Comparison of ENCODE assay signal across 1 cellular context in genomic region chr13:40665061-40665753, GRCh38.
TF ChIP-seq lines count a peak whose summit lies in the region.

No MANE protein-coding gene starts in this region.

TF ChIP-seq in HEK293, 187 proteins besides CTCF, POLR2A, EP300 and RAD21 (continued from another document):
- TF ChIP-seq ZNF488 (tag by site-specific recombination; IDR thresholded peaks at IDR 0.05) (no peak), SETDB1 (IDR thresholded peaks at IDR 0.05; ENCODE audit: insufficient read length, low read length) (no peak), ZNF776 (tag by site-specific recombination; IDR thresholded peaks at IDR 0.05; ENCODE audit: borderline replicate concordance) (no peak), ZNF558 (tag by site-specific recombination; IDR thresholded peaks at IDR 0.05) (no peak), ZNF324 (tag by site-specific recombination; IDR thresholded peaks at IDR 0.05) (no peak), ZNF473 (tag by site-specific recombination; IDR thresholded peaks at IDR 0.05) (no peak), KLF8 (tag by site-specific recombination; IDR thresholded peaks at IDR 0.05) (peak; percentile 27; the same call in 1 of the 2 replicates), ZNF626 (tag by site-specific recombination; IDR thresholded peaks at IDR 0.05) (no peak), ZNF645 (tag by site-specific recombination; IDR thresholded peaks at IDR 0.05) (no peak), ZNF350 (tag by site-specific recombination; IDR thresholded peaks at IDR 0.05) (no peak), ZNF184 (tag by site-specific recombination; IDR thresholded peaks at IDR 0.05) (no peak), ZFP37 (tag by site-specific recombination; IDR thresholded peaks at IDR 0.05) (peak; percentile 76; the same call in 1 of the 2 replicates), ZNF248 (tag by site-specific recombination; IDR thresholded peaks at IDR 0.05) (no peak), ELK4 (IDR thresholded peaks at IDR 0.05; ENCODE audit: borderline replicate concordance, low read depth, low read length) (no peak; the same call in 1 of the 2 replicates), ZNF311 (tag by site-specific recombination; IDR thresholded peaks at IDR 0.05; ENCODE audit: borderline replicate concordance) (no peak), ZNF133 (tag by site-specific recombination; IDR thresholded peaks at IDR 0.05) (no peak), ZSCAN5A (tag by site-specific recombination; IDR thresholded peaks at IDR 0.05) (no peak), ZNF792 (tag by site-specific recombination; IDR thresholded peaks at IDR 0.05) (no peak), ZFP69B (tag by site-specific recombination; IDR thresholded peaks at IDR 0.05) (no peak), ZNF155 (tag by site-specific recombination; IDR thresholded peaks at IDR 0.05) (no peak), ZNF433 (tag by site-specific recombination; IDR thresholded peaks at IDR 0.05; ENCODE audit: low read depth) (no peak), ZSCAN30 (tag by site-specific recombination; IDR thresholded peaks at IDR 0.05) (peak; percentile 61), ZNF521 (tag by site-specific recombination; IDR thresholded peaks at IDR 0.05) (no peak), SP7 (tag by site-specific recombination; IDR thresholded peaks at IDR 0.05) (0 out of 2 replicates have a peak, but pooled peaks have one; percentile 38), ZNF112 (tag by site-specific recombination; IDR thresholded peaks at IDR 0.05) (no peak), ZNF548 (tag by site-specific recombination; IDR thresholded peaks at IDR 0.05) (no peak), YY1 (tag by site-specific recombination; IDR thresholded peaks at IDR 0.05) (no peak), SP3 (tag by site-specific recombination; IDR thresholded peaks at IDR 0.05) (no peak), OSR2 (tag by site-specific recombination; IDR thresholded peaks at IDR 0.05) (no peak), ZBTB7A (tag by site-specific recombination; IDR thresholded peaks at IDR 0.05; ENCODE audit: low read depth) (peak; percentile 89; the same call in 1 of the 2 replicates), FEZF1 (tag by site-specific recombination; IDR thresholded peaks at IDR 0.05) (peak; percentile 13; the same call in 1 of the 2 replicates), ZNF561 (tag by site-specific recombination; IDR thresholded peaks at IDR 0.05; ENCODE audit: borderline replicate concordance) (peak; percentile 14; the same call in 1 of the 2 replicates), ZNF624 (tag by site-specific recombination; IDR thresholded peaks at IDR 0.05) (no peak), ZNF837 (tag by site-specific recombination; IDR thresholded peaks at IDR 0.05) (no peak), ZNF791 (tag by site-specific recombination; IDR thresholded peaks at IDR 0.05) (no peak), RBAK (tag by site-specific recombination; IDR thresholded peaks at IDR 0.05) (no peak), ZNF292 (tag by site-specific recombination; IDR thresholded peaks at IDR 0.05; ENCODE audit: borderline replicate concordance, low read depth) (no peak), ZNF423 (tag by site-specific recombination; IDR thresholded peaks at IDR 0.05) (no peak), ZNF660 (tag by site-specific recombination; IDR thresholded peaks at IDR 0.05) (no peak; the same call in 1 of the 2 replicates), ZNF501 (tag by site-specific recombination; IDR thresholded peaks at IDR 0.05) (peak; percentile 83; the same call in 1 of the 2 replicates), ZSCAN23 (tag by site-specific recombination; IDR thresholded peaks at IDR 0.05) (no peak), ZFHX2 (tag by site-specific recombination; conservative IDR thresholded peaks at IDR 0.05) (peak; percentile 41), GLIS1 (tag by site-specific recombination; IDR thresholded peaks at IDR 0.05) (peak; percentile 60), ZBTB21 (tag by site-specific recombination; IDR thresholded peaks at IDR 0.05) (no peak), YY2 (tag by site-specific recombination; IDR thresholded peaks at IDR 0.05) (no peak), BCL11B (tag by site-specific recombination; IDR thresholded peaks at IDR 0.05; ENCODE audit: low read depth) (peak; percentile 59; the same call in 1 of the 2 replicates), ZNF18 (tag by site-specific recombination; IDR thresholded peaks at IDR 0.05) (no peak), ZNF391 (tag by site-specific recombination; IDR thresholded peaks at IDR 0.05; ENCODE audit: borderline replicate concordance, low read depth) (0 out of 2 replicates have a peak, but pooled peaks have one; percentile 69), ZNF560 (tag by site-specific recombination; IDR thresholded peaks at IDR 0.05; ENCODE audit: borderline replicate concordance) (no peak)
- TF ChIP-seq, protein P1, sequence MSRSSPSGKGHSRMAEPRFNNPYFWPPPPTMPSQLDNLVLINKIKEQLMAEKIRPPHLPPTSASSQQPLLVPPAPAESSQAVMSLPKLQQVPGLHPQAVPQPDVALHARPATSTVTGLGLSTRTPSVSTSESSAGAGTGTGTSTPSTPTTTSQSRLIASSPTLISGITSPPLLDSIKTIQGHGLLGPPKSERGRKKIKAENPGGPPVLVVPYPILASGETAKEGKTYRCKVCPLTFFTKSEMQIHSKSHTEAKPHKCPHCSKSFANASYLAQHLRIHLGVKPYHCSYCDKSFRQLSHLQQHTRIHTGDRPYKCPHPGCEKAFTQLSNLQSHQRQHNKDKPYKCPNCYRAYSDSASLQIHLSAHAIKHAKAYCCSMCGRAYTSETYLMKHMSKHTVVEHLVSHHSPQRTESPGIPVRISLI (tag by site-specific recombination; IDR thresholded peaks at IDR 0.05), result no peak
- TF ChIP-seq, protein P2, sequence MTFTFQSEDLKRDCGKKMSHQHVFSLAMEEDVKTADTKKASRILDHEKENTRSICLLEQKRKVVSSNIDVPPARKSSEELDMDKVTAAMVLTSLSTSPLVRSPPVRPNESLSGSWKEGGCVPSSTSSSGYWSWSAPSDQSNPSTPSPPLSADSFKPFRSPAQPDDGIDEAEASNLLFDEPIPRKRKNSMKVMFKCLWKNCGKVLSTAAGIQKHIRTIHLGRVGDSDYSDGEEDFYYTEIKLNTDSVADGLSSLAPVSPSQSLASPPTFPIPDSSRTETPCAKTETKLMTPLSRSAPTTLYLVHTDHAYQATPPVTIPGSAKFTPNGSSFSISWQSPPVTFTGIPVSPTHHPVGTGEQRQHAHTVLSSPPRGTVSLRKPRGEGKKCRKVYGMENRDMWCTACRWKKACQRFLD (tag by site-specific recombination; IDR thresholded peaks at IDR 0.05), result no peak
- TF ChIP-seq, protein P3, sequence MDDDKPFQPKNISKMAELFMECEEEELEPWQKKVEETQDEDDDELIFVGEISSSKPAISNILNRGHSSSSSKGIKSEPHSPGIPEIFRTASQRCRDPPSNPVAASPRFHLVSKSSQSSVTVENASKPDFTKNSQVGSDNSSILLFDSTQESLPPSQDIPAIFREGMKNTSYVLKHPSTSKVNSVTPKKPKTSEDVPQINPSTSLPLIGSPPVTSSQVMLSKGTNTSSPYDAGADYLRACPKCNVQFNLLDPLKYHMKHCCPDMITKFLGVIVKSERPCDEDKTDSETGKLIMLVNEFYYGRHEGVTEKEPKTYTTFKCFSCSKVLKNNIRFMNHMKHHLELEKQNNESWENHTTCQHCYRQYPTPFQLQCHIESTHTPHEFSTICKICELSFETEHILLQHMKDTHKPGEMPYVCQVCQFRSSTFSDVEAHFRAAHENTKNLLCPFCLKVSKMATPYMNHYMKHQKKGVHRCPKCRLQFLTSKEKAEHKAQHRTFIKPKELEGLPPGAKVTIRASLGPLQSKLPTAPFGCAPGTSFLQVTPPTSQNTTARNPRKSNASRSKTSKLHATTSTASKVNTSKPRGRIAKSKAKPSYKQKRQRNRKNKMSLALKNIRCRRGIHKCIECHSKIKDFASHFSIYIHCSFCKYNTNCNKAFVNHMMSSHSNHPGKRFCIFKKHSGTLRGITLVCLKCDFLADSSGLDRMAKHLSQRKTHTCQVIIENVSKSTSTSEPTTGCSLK (tag by site-specific recombination; IDR thresholded peaks at IDR 0.05), result no peak
- TF ChIP-seq, protein P4, sequence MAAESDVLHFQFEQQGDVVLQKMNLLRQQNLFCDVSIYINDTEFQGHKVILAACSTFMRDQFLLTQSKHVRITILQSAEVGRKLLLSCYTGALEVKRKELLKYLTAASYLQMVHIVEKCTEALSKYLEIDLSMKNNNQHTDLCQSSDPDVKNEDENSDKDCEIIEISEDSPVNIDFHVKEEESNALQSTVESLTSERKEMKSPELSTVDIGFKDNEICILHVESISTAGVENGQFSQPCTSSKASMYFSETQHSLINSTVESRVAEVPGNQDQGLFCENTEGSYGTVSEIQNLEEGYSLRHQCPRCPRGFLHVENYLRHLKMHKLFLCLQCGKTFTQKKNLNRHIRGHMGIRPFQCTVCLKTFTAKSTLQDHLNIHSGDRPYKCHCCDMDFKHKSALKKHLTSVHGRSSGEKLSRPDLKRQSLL (tag by site-specific recombination; IDR thresholded peaks at IDR 0.05), result no peak
- TF ChIP-seq, protein P5, sequence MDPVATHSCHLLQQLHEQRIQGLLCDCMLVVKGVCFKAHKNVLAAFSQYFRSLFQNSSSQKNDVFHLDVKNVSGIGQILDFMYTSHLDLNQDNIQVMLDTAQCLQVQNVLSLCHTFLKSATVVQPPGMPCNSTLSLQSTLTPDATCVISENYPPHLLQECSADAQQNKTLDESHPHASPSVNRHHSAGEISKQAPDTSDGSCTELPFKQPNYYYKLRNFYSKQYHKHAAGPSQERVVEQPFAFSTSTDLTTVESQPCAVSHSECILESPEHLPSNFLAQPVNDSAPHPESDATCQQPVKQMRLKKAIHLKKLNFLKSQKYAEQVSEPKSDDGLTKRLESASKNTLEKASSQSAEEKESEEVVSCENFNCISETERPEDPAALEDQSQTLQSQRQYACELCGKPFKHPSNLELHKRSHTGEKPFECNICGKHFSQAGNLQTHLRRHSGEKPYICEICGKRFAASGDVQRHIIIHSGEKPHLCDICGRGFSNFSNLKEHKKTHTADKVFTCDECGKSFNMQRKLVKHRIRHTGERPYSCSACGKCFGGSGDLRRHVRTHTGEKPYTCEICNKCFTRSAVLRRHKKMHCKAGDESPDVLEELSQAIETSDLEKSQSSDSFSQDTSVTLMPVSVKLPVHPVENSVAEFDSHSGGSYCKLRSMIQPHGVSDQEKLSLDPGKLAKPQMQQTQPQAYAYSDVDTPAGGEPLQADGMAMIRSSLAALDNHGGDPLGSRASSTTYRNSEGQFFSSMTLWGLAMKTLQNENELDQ (tag by site-specific recombination; IDR thresholded peaks at IDR 0.05; ENCODE audit: low read depth), result no peak
